ENCODE assay signal across 8 cellular contexts in the genomic region with DNA sequence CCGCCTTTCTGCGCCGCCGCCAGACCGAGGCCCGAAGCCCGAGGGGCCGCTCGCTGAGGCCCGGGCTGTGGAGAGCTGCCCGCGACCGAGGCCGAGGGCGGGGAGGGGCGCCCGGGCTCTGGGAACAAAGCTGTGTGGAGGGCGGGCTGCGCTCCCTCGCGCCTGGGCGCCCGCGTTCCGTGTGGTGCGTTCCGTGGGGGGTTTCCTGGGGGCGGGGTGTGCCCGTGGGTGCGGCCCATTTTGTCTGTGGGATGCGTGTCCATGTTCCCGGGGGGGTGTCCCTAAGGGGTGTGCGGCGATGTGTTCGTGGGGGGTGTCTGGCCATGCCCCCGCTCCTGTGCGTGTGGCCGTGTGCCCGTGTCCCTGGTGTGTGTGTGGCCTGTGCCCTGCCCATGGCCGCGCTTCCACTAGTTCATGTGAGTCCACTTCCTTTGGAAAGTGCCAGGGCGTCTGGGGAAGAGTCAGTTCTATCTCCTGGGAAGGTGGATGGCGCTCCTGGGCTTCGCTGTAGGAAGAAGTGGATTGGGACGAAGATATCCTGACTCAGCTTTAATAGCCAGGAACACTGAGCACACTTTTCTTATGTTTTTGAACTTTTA. TPM values are rescaled to one million over a fixed set of nuclear protein-coding genes. Genes with fewer than 3 reads are reported as not detected.
DNase-seq lines count a peak whose midpoint lies in the region; ATAC-seq and TF ChIP-seq lines count a peak whose summit lies in the region.

No MANE protein-coding gene starts in this region.

- no peak for TF ChIP-seq POLR2A in NB4 (IDR thresholded peaks at IDR 0.05; ENCODE audit: extremely low read depth, insufficient read length)

- peaks cover 26% of the 10 kb centered on the region in 2 donors for H3K4me1 Mint-ChIP-seq in natural killer cell
- peaks cover 30% of the 10 kb centered on the region for H3K4me1 Mint-ChIP-seq in stimulated activated naive CD8-positive, alpha-beta T cell treated with anti-CD3 and anti-CD28 coated beads, Interleukin-15, Interleukin-2, amounts not matched to agents 100 ng/mL and 50 ng/mL, for 24 hours (ENCODE audit: low read depth)

- H3K27me3 Mint-ChIP-seq in natural killer cell (ENCODE audit: low read depth in 2 of 2), result no peaks in the 10 kb centered on the region
- no peaks in the 10 kb centered on the region for H3K27me3 Mint-ChIP-seq in stimulated activated naive CD8-positive, alpha-beta T cell treated with anti-CD3 and anti-CD28 coated beads, Interleukin-15, Interleukin-2, amounts not matched to agents 100 ng/mL and 50 ng/mL, for 24 hours

- TF ChIP-seq CTCF in NB4 (IDR thresholded peaks at IDR 0.05; ENCODE audit: low read depth, low read length) (no peak), natural killer cell (IDR thresholded peaks at IDR 0.05) (no peak)

- peak overlapping the region; percentile 73 to 80 for H3K27ac Mint-ChIP-seq in natural killer cell
- H3K27ac Mint-ChIP-seq in stimulated activated naive CD8-positive, alpha-beta T cell treated with anti-CD3 and anti-CD28 coated beads, Interleukin-15, Interleukin-2, amounts not matched to agents 100 ng/mL and 50 ng/mL, for 24 hours, result peak overlapping the region; percentile 93

- H3K4me3 ChIP-seq in NB4 (ENCODE audit: low read depth, low read length), result peak overlapping the region; percentile 83

- H3K4me3 Mint-ChIP-seq in natural killer cell, result peak overlapping the region; percentile 84
- H3K4me3 Mint-ChIP-seq in stimulated activated naive CD8-positive, alpha-beta T cell treated with anti-CD3 and anti-CD28 coated beads, Interleukin-15, Interleukin-2, amounts not matched to agents 100 ng/mL and 50 ng/mL, for 24 hours, result peak overlapping the region; percentile 94

- no peaks in the 10 kb centered on the region for H3K9me3 Mint-ChIP-seq in natural killer cell
- H3K9me3 Mint-ChIP-seq in stimulated activated naive CD8-positive, alpha-beta T cell treated with anti-CD3 and anti-CD28 coated beads, Interleukin-15, Interleukin-2, amounts not matched to agents 100 ng/mL and 50 ng/mL, for 24 hours, result no peaks in the 10 kb centered on the region

- DNase-seq in AG08396 (ENCODE audit: low spot score) (peak; percentile 52), NB4 (ENCODE audit: low read depth) (peak; percentile 36), epithelial cell of prostate (ENCODE audit: low read depth, low spot score) (no peak), natural killer cell (peak; percentile 38), NCI-H1694 (lab: John Stamatoyannopoulos, UW) (no peak)
- peak; percentile 78 for DNase-seq in activated CD8-positive, alpha-beta memory T cell treated with anti-CD3 and anti-CD28 coated beads for 24 hours

- intact Hi-C loops in natural killer cell (cut with micrococcal nuclease), result loop anchor here (2.0 to 10.0 kb wide), 2 partner anchors 28 to 64 kb away; partner anchors contain the start of genes CRAMP1, IFT140 and MAPK8IP3

- peak overlapping the region; percentile 79 for H3K27ac ChIP-seq in epithelial cell of prostate

- peak; percentile 9 for ATAC-seq in GM19455 (IDR thresholded peaks at IDR 0.05; ENCODE audit: unreplicated experiment)
- ATAC-seq in natural killer cell, result peak; percentile 30 to 70 (median 33)

- H3K36me3 Mint-ChIP-seq in natural killer cell, result peaks cover 1% of the 10 kb centered on the region
- H3K36me3 Mint-ChIP-seq in stimulated activated naive CD8-positive, alpha-beta T cell treated with anti-CD3 and anti-CD28 coated beads, Interleukin-15, Interleukin-2, amounts not matched to agents 100 ng/mL and 50 ng/mL, for 24 hours (ENCODE audit: low read depth), result peaks cover 25% of the 10 kb centered on the region

RNA-seq across cellular contexts. Expression of gene JPT2, which starts 0.5 kb away (rescaled TPM):
- total RNA-seq in natural killer cell, result 10 to 100 TPM; 12.2 to 28.4 (median 14.2) TPM

RNA-seq across cellular contexts. Expression of gene MAPK8IP3, which starts 27.4 kb away (rescaled TPM):
- total RNA-seq in natural killer cell, result 100 to 1,000 TPM; 272 to 291 (median 285) TPM

Comparison
In these comparisons a context has a peak if more than half of its experiments do, and no peak if none do; other contexts are left out.
1. DNase-seq: peak in AG08396 (single experiment), NB4 (single experiment), activated CD8-positive, alpha-beta memory T cell treated with anti-CD3 and anti-CD28 coated beads for 24 hours (single experiment) and natural killer cell (single experiment); none in epithelial cell of prostate (single experiment) and NCI-H1694 (single experiment).